In the genomic region with DNA sequence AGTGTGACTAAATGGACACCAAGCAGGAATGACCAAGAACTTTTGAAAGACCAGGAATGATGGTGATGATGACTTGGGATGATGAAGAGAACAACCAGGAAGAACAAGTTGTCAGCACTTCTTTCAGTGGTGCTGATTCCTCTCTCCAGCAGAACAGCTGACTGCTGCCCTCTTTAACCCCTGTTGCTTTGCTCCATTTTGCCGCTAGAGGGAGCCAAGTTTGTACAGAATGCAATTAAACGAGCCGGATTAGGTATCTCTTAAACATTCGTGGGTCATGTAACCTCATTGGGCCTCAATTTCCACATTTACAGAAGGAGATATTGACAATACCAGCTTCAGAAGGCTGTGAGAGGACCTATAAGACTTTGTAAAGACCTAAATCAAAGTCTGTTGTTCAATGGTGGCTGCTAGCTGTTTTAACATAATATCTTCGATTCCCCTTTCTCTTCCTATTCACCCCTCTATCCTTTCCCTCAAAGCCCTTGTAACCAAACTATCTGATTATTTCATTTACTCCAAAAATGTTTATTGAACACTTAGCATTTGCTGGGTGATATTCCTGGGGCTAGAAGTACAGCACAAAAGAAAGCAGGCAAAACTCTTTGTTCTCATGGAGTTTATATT, we compare ENCODE assay signal across 8 cellular contexts. TPM values are rescaled to one million over a fixed set of nuclear protein-coding genes. Genes with fewer than 3 reads are reported as not detected.
DNase-seq lines count a peak whose midpoint lies in the region; ATAC-seq and TF ChIP-seq lines count a peak whose summit lies in the region.

No MANE protein-coding gene starts in this region.

- TF ChIP-seq CTCF in AG09319 (IDR thresholded peaks at IDR 0.05; ENCODE audit: low read depth, low read length) (peak; percentile 92), endothelial cell (IDR thresholded peaks at IDR 0.05; ENCODE audit: unreplicated experiment) (peak; percentile 54)

- CTCF ChIA-PET in activated CD4-positive, alpha-beta memory T cell treated with anti-CD3 and anti-CD28 coated beads for 36 hours (lab: Charles Lee): interaction anchor here (0.6 to 1.9 kb wide), 18 partner anchors 9 to 1688 kb away, joined by 3 to 13 read pairs (median 3); no protein-coding TSS in a partner anchor

- intact Hi-C loops in activated CD4-positive, alpha-beta memory T cell treated with anti-CD3 and anti-CD28 coated beads for 36 hours (cut with micrococcal nuclease): loop anchor here (5.0 kb wide), 2 partner anchors 136 to 1219 kb away; no protein-coding TSS in a partner anchor

- no peaks in the 10 kb centered on the region for H3K36me3 Mint-ChIP-seq in activated CD4-positive, alpha-beta memory T cell treated with anti-CD3 and anti-CD28 coated beads for 36 hours
- no peaks in the 10 kb centered on the region for H3K36me3 Mint-ChIP-seq in endothelial cell (ENCODE audit: low read depth, unreplicated experiment)

- POLR2A ChIA-PET in activated CD4-positive, alpha-beta memory T cell treated with anti-CD3 and anti-CD28 coated beads for 36 hours (lab: Charles Lee): no interaction called here

- no peaks in the 10 kb centered on the region for H3K4me1 Mint-ChIP-seq in activated CD4-positive, alpha-beta memory T cell treated with anti-CD3 and anti-CD28 coated beads for 36 hours (ENCODE audit: low read depth)
- H3K4me1 Mint-ChIP-seq in endothelial cell (ENCODE audit: unreplicated experiment): no peaks in the 10 kb centered on the region

- ATAC-seq in GM18520 (IDR thresholded peaks at IDR 0.05; ENCODE audit: unreplicated experiment) (peak; percentile 80), HG03103 (IDR thresholded peaks at IDR 0.05; ENCODE audit: low read depth, unreplicated experiment) (peak; percentile 89)

- H3K9me3 Mint-ChIP-seq in activated CD4-positive, alpha-beta memory T cell treated with anti-CD3 and anti-CD28 coated beads for 36 hours: no peaks in the 10 kb centered on the region
- peaks cover 18% of the 10 kb centered on the region for H3K9me3 Mint-ChIP-seq in endothelial cell (ENCODE audit: unreplicated experiment)

- no peak overlapping the region for H3K27ac Mint-ChIP-seq in activated CD4-positive, alpha-beta memory T cell treated with anti-CD3 and anti-CD28 coated beads for 36 hours
- no peak overlapping the region for H3K27ac Mint-ChIP-seq in endothelial cell (ENCODE audit: unreplicated experiment)

- H3K4me3 Mint-ChIP-seq in activated CD4-positive, alpha-beta memory T cell treated with anti-CD3 and anti-CD28 coated beads for 36 hours: no peak overlapping the region
- no peak overlapping the region for H3K4me3 Mint-ChIP-seq in endothelial cell (ENCODE audit: unreplicated experiment)

- DNase-seq in AG09319 (ENCODE audit: extremely low read depth, low read depth) (peak; percentile 11), NCI-H526 (lab: John Stamatoyannopoulos, UW) (peak; percentile 38 to 85), endothelial cell (ENCODE audit: low spot score) (peak; percentile 49), myocyte (ENCODE audit: low read depth) (peak; percentile 65)
- DNase-seq in activated CD4-positive, alpha-beta memory T cell treated with anti-CD3 and anti-CD28 coated beads for 36 hours: peak; percentile 78
- peak; percentile 2 to 64 (median 28) for DNase-seq in stimulated activated naive CD4-positive, alpha-beta T cell (lab: John Stamatoyannopoulos, UW)

- peaks cover 2% of the 10 kb centered on the region for H3K27me3 Mint-ChIP-seq in activated CD4-positive, alpha-beta memory T cell treated with anti-CD3 and anti-CD28 coated beads for 36 hours
- peaks cover 1% of the 10 kb centered on the region for H3K27me3 Mint-ChIP-seq in endothelial cell (ENCODE audit: unreplicated experiment)

RNA-seq across cellular contexts. Expression of a gene that starts 1.9 kb away (rescaled TPM):
- total RNA-seq in activated CD4-positive, alpha-beta memory T cell treated with anti-CD3 and anti-CD28 coated beads for 36 hours: not detected
- total RNA-seq in endothelial cell (ENCODE audit: unreplicated experiment) (not detected), myocyte (not detected in 2 replicates)
- not detected for polyA plus RNA-seq in myocyte (2012)

RNA-seq across cellular contexts. Expression of a gene that starts 16.8 kb away (rescaled TPM):
- total RNA-seq in activated CD4-positive, alpha-beta memory T cell treated with anti-CD3 and anti-CD28 coated beads for 36 hours: not detected
- total RNA-seq in endothelial cell (ENCODE audit: unreplicated experiment): not detected
- total RNA-seq in myocyte: not detected in 2 replicates
- not detected for polyA plus RNA-seq in myocyte (2012)

RNA-seq across cellular contexts. Expression of a gene that starts 44.2 kb away (rescaled TPM):
- not detected for total RNA-seq in activated CD4-positive, alpha-beta memory T cell treated with anti-CD3 and anti-CD28 coated beads for 36 hours
- total RNA-seq in endothelial cell (ENCODE audit: unreplicated experiment) (not detected), myocyte (not detected in 2 replicates)
- not detected for polyA plus RNA-seq in myocyte (2012)

RNA-seq across cellular contexts. Expression of a gene that starts 58.4 kb away (rescaled TPM):
- total RNA-seq in activated CD4-positive, alpha-beta memory T cell treated with anti-CD3 and anti-CD28 coated beads for 36 hours: not detected
- total RNA-seq in endothelial cell (ENCODE audit: unreplicated experiment): not detected
- not detected in 2 replicates for total RNA-seq in myocyte
- not detected for polyA plus RNA-seq in myocyte (2012)

Comparison
In these comparisons a context has a peak if more than half of its experiments do, and no peak if none do; other contexts are left out.
1. Peak in every context shown above with its lines: DNase-seq and ATAC-seq.
2. DNase-seq: peak in every context shown above with its lines; median percentile 78 in activated CD4-positive, alpha-beta memory T cell treated with anti-CD3 and anti-CD28 coated beads for 36 hours; 65 in myocyte; 62 in NCI-H526; 49 in endothelial cell; 28 in stimulated activated naive CD4-positive, alpha-beta T cell; 11 in AG09319.